In genomic region chr10:128596906-128597305, GRCh38 we compare ENCODE assay signal across 1 cellular context.
TF ChIP-seq lines count a peak whose summit lies in the region.

No MANE protein-coding gene starts in this region.

TF ChIP-seq in HEK293, 187 proteins besides CTCF, POLR2A, EP300 and RAD21 (continued from another document):
- no peak for TF ChIP-seq BCL6B (tag by site-specific recombination; IDR thresholded peaks at IDR 0.05)
- TF ChIP-seq ZNF529 (tag by site-specific recombination; IDR thresholded peaks at IDR 0.05; ENCODE audit: insufficient replicate concordance): no peak
TF ChIP-seq in HEK293: peak in this region for 1.
